Comparison of ENCODE assay signal across 11 cellular contexts in genomic region chr3:136957751-136958288, GRCh38. TPM values are rescaled to one million over a fixed set of nuclear protein-coding genes. Genes with fewer than 3 reads are reported as not detected.
DNase-seq lines count a peak whose midpoint lies in the region; ATAC-seq and TF ChIP-seq lines count a peak whose summit lies in the region.
"Had no signal": no experiment of that assay in that cellular context is flagged by ENCODE, and none has a peak within 500 bp of the region (broad histone marks: within the 10 kb centered on the region; RNA-seq: fewer than 3 reads in every experiment).

Gene IL20RB, plus strand, starts transcription at chr3:136957983. Its CDS starts 131 bp downstream, at chr3:136958114.

- TF ChIP-seq CTCF in heart left ventricle (IDR thresholded peaks at IDR 0.05) (no peak), foreskin fibroblast (IDR thresholded peaks at IDR 0.05; ENCODE audit: low read depth, low read length) (no peak), upper lobe of right lung (IDR thresholded peaks at IDR 0.05) (no peak)

- no peaks in the 10 kb centered on the region for H3K9me3 ChIP-seq in heart left ventricle
- H3K9me3 ChIP-seq in upper lobe of right lung: no peaks in the 10 kb centered on the region

- intact Hi-C loops in heart left ventricle (cut with DNase I): loop anchor here in 1 of 10 donors (10.0 kb wide), 1 partner anchor 57 kb away; no protein-coding TSS in a partner anchor
- intact Hi-C loops in Right ventricle myocardium inferior (cut with DNase I): no loop called here
- intact Hi-C loops in upper lobe of right lung (cut with DNase I): no loop called here

- DNase-seq in heart left ventricle (no peak), Right ventricle myocardium inferior (ENCODE audit: missing footprints) (no peak), SW480 (ENCODE audit: low spot score) (peak; percentile 91), foreskin fibroblast (peak; percentile 35 to 90), upper lobe of right lung (no peak), NCI-H1048 (lab: John Stamatoyannopoulos, UW) (no peak), substantia nigra (lab: John Stamatoyannopoulos, UW) (no peak)
- no peak for DNase-seq in activated CD8-positive, alpha-beta memory T cell treated with anti-CD3 and anti-CD28 coated beads for 24 hours
- DNase-seq: activated CD4-positive, alpha-beta memory T cell treated with anti-CD3 and anti-CD28 coated beads, Interleukin-2, amount 10 ng/mL, durations not matched to agents 7 days and 5 days; NCI-H69 had no signal

- no peaks in the 10 kb centered on the region for H3K36me3 ChIP-seq in heart left ventricle
- no peaks in the 10 kb centered on the region for H3K36me3 ChIP-seq in upper lobe of right lung

- no peak within 1 kb of the TSS for H3K27ac ChIP-seq in heart left ventricle
- H3K27ac ChIP-seq in upper lobe of right lung: no peak within 1 kb of the TSS
- H3K27ac ChIP-seq in substantia nigra (ENCODE audit: low read depth, low read length, poor library complexity, severe bottlenecking): no peak within 1 kb of the TSS

- H3K27me3 ChIP-seq in heart left ventricle (no peaks in the 10 kb centered on the region), upper lobe of right lung (no peaks in the 10 kb centered on the region)

- H3K4me1 ChIP-seq in heart left ventricle (peaks cover 0 to 9% (median 0%) of the 10 kb centered on the region in 12 donors), upper lobe of right lung (peaks cover 18% of the 10 kb centered on the region)

- H3K4me3 ChIP-seq in heart left ventricle: no peak within 1 kb of the TSS
- H3K4me3 ChIP-seq in foreskin fibroblast (ENCODE audit: low read depth in 1 of 2, low read length in 2 of 2): no peak within 1 kb of the TSS
- no peak within 1 kb of the TSS for H3K4me3 ChIP-seq in upper lobe of right lung

- ATAC-seq in heart left ventricle: peak in 3 of 4 donors; percentile 30 to 45 (median 44)
- no peak for ATAC-seq in Right ventricle myocardium inferior
- ATAC-seq in upper lobe of right lung: peak; percentile 47
- ATAC-seq: SK-N-SH treated with all-trans-retinoic acid at 6 μM for 48 hours had no signal

- WGBS in heart left ventricle, 4 donors: 78 to 88% (median 83%) methylated on average over 7 of the region's 7 CpGs

- no peak for TF ChIP-seq POLR2A in heart left ventricle (IDR thresholded peaks at IDR 0.05)

RNA-seq across cellular contexts. Expression of gene IL20RB, which starts in this region (rescaled TPM):
- 1 to 10 TPM in 1 of 9 donors, under 1 TPM in 8; 0.14 to 1.1 (median 0.44) TPM for total RNA-seq in heart left ventricle
- under 1 TPM; 0.42 to 0.50 TPM for polyA plus RNA-seq in heart left ventricle
- total RNA-seq in Right ventricle myocardium inferior: 0.43 TPM
- total RNA-seq in upper lobe of right lung: 3.7 TPM

Comparison
In these comparisons a context has a peak if more than half of its experiments do, and no peak if none do; other contexts are left out.
1. DNase-seq: peak in SW480 (single experiment) and foreskin fibroblast (2 of 2); none in heart left ventricle (0 of 5), Right ventricle myocardium inferior (single experiment), upper lobe of right lung (single experiment), activated CD8-positive, alpha-beta memory T cell treated with anti-CD3 and anti-CD28 coated beads for 24 hours (single experiment), NCI-H1048 (single experiment) and substantia nigra (0 of 49).